ENCODE assay signal across 13 cellular contexts in the genomic region with DNA sequence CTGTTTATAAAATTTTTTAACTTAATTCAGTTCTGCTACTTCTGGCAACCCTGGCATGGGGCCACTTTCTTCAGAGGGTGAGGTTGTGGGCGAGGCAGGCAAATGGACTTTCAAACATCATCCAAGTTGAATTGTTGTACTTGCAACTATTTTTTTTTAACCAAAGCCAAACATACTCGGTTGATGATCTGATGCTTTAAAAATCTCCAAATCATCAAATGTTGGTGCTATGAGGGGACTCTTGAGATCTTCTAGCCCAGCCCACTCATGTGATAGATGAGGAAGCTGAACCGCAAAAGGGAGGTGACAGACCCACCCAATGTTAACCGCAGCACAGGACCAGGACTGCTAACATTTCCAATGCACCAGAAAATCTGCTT. TPM values are rescaled to one million over a fixed set of nuclear protein-coding genes. Genes with fewer than 3 reads are reported as not detected.
DNase-seq lines count a peak whose midpoint lies in the region; ATAC-seq, FAIRE-seq and TF ChIP-seq lines count a peak whose summit lies in the region.
"Had no signal": no experiment of that assay in that cellular context is flagged by ENCODE, and none has a peak within 500 bp of the region (broad histone marks: within the 10 kb centered on the region; RNA-seq: fewer than 3 reads in every experiment).

No MANE protein-coding gene starts in this region.

- H3K27me3 Mint-ChIP-seq in activated CD4-positive, alpha-beta T cell treated with anti-CD3 and anti-CD28 coated beads, Interleukin-2, amount 10 ng/mL, durations not matched to agents 7 days and 5 days: no peaks in the 10 kb centered on the region
- H3K27me3 Mint-ChIP-seq in T-helper 17 cell: no peaks in the 10 kb centered on the region
- H3K27me3 Mint-ChIP-seq: activated CD4-positive, alpha-beta memory T cell treated with anti-CD3 and anti-CD28 coated beads, Interleukin-2, amount 10 ng/mL, durations not matched to agents 7 days and 5 days had no signal

- H3K27ac ChIP-seq in K562 (ENCODE audit: extremely low read depth, low read depth, low read length): no peak overlapping the region
- H3K27ac ChIP-seq in left lung: peak overlapping the region in 1 of 2 donors; percentile 60
- no peak overlapping the region for H3K27ac ChIP-seq in hepatocyte
- H3K27ac ChIP-seq: BLaER1 had no signal

- peak; percentile 87 for FAIRE-seq in K562 (lab: Jason Lieb, UNC)

- H2AFZ ChIP-seq in K562 (ENCODE audit: low read depth, low read length): no peak overlapping the region
- no peak overlapping the region for H2AFZ ChIP-seq in hepatocyte

- H3K4me3 Mint-ChIP-seq in activated CD4-positive, alpha-beta T cell treated with anti-CD3 and anti-CD28 coated beads, Interleukin-2, amount 10 ng/mL, durations not matched to agents 7 days and 5 days: no peak overlapping the region
- H3K4me3 Mint-ChIP-seq in T-helper 17 cell: no peak overlapping the region
- H3K4me3 Mint-ChIP-seq: activated CD4-positive, alpha-beta memory T cell treated with anti-CD3 and anti-CD28 coated beads, Interleukin-2, amount 10 ng/mL, durations not matched to agents 7 days and 5 days had no signal

- BruUV-seq in K562 (replicated peaks; lab: Mats Ljungman, UMichigan): no TSS peak

- H3K79me2 ChIP-seq in K562 (ENCODE audit: control insufficient read depth, insufficient read depth, low read length) (no peaks in the 10 kb centered on the region), hepatocyte (no peaks in the 10 kb centered on the region)

- no peak overlapping the region for H3K4me3 ChIP-seq in K562
- no peak overlapping the region for H3K4me3 ChIP-seq in left lung
- no peak overlapping the region for H3K4me3 ChIP-seq in hepatocyte
- H3K4me3 ChIP-seq: BLaER1, smooth muscle cell had no signal

- H3K36me3 ChIP-seq in K562 (ENCODE audit: control insufficient read depth, insufficient read depth, low read length): no peaks in the 10 kb centered on the region
- H3K36me3 ChIP-seq in left lung: no peaks in the 10 kb centered on the region
- H3K36me3 ChIP-seq in hepatocyte (replicated peaks; ENCODE audit: insufficient read depth, low read depth): no peaks in the 10 kb centered on the region
- H3K36me3 ChIP-seq: BLaER1 had no signal

- no peaks in the 10 kb centered on the region for H3K4me1 Mint-ChIP-seq in activated CD4-positive, alpha-beta T cell treated with anti-CD3 and anti-CD28 coated beads, Interleukin-2, amount 10 ng/mL, durations not matched to agents 7 days and 5 days
- H3K4me1 Mint-ChIP-seq in T-helper 17 cell: peaks cover 3% of the 10 kb centered on the region
- H3K4me1 Mint-ChIP-seq: activated CD4-positive, alpha-beta memory T cell treated with anti-CD3 and anti-CD28 coated beads, Interleukin-2, amount 10 ng/mL, durations not matched to agents 7 days and 5 days had no signal

- H3K9me3 Mint-ChIP-seq in activated CD4-positive, alpha-beta T cell treated with anti-CD3 and anti-CD28 coated beads, Interleukin-2, amount 10 ng/mL, durations not matched to agents 7 days and 5 days: peaks cover 7% of the 10 kb centered on the region

- no peak overlapping the region for H3K27ac Mint-ChIP-seq in activated CD4-positive, alpha-beta T cell treated with anti-CD3 and anti-CD28 coated beads, Interleukin-2, amount 10 ng/mL, durations not matched to agents 7 days and 5 days
- H3K27ac Mint-ChIP-seq in T-helper 17 cell: no peak overlapping the region
- H3K27ac Mint-ChIP-seq: activated CD4-positive, alpha-beta memory T cell treated with anti-CD3 and anti-CD28 coated beads, Interleukin-2, amount 10 ng/mL, durations not matched to agents 7 days and 5 days had no signal

- TF ChIP-seq EP300 in K562 (IDR thresholded peaks at IDR 0.05; ENCODE audit: low read length): no peak

- no peak for TF ChIP-seq POLR2A in K562 (conservative IDR thresholded peaks at IDR 0.05)

- POLR2A ChIA-PET in K562 (lab: Yijun Ruan, JAX): interaction anchor here (0.6 kb wide), 1 partner anchor 1529 kb away, joined by 3 read pairs; no protein-coding TSS in a partner anchor
- POLR2A ChIA-PET in activated CD4-positive, alpha-beta T cell treated with anti-CD3 and anti-CD28 coated beads, Interleukin-2, amount 10 ng/mL, durations not matched to agents 7 days and 5 days (lab: Charles Lee): no interaction called here

- TF ChIP-seq CTCF in K562 (IDR thresholded peaks at IDR 0.05 in 2 of 3, conservative IDR thresholded peaks at IDR 0.05 in 1 of 3; ENCODE audit: insufficient read depth in 2 of 3, low read depth in 1 of 3, low read length in 3 of 3) (no peak), left lung (IDR thresholded peaks at IDR 0.05) (no peak), hepatocyte (IDR thresholded peaks at IDR 0.05; ENCODE audit: poor library complexity) (no peak)

- H3K9me1 ChIP-seq in K562 (ENCODE audit: control insufficient read depth, insufficient read depth, low read length): no peaks in the 10 kb centered on the region

- 26% methylated on average over 4 of the region's 4 CpGs for WGBS in K562 (ENCODE audit: insufficient coverage, low coverage, missing lambda C conversion rate)
- 72% methylated on average over 4 of the region's 4 CpGs for WGBS in hepatocyte (ENCODE audit: low lambda C conversion rate, missing lambda C conversion rate)

- CTCF ChIA-PET in K562 (lab: Yijun Ruan, JAX; ENCODE audit: low intra/inter-chr PET ratio): no interaction called here
- CTCF ChIA-PET in activated CD4-positive, alpha-beta T cell treated with anti-CD3 and anti-CD28 coated beads, Interleukin-2, amount 10 ng/mL, durations not matched to agents 7 days and 5 days (lab: Charles Lee): no interaction called here

- intact Hi-C loops in K562 (cut with micrococcal nuclease) (no loop called here), left lung (cut with DNase I) (no loop called here)

- in situ Hi-C loops in K562 (cut with MboI): no loop called here

- no peaks in the 10 kb centered on the region for H3K9me2 ChIP-seq in hepatocyte (replicated peaks; ENCODE audit: insufficient read depth)

- no peaks in the 10 kb centered on the region for H4K20me1 ChIP-seq in K562 (replicated peaks; ENCODE audit: control insufficient read depth, insufficient read depth, low read length)
- H4K20me1 ChIP-seq in hepatocyte (ENCODE audit: insufficient read depth, poor library complexity, severe bottlenecking): no peaks in the 10 kb centered on the region
- H4K20me1 ChIP-seq: BLaER1 had no signal

- DNase-seq in A172 (ENCODE audit: low spot score) (peak; percentile 89), HS-5 (ENCODE audit: low read depth) (peak; percentile 86), K562 (ENCODE audit: extremely low read depth in 1 of 4, low spot score in 3 of 4) (peak in 3 of 4 experiments; percentile 48 to 64 (median 59)), left lung (no peak), ureter (ENCODE audit: low spot score) (no peak), hepatocyte (ENCODE audit: low spot score) (no peak), T-helper 17 cell (no peak)
- DNase-seq in activated CD4-positive, alpha-beta T cell treated with anti-CD3 and anti-CD28 coated beads, Interleukin-2, amount 10 ng/mL, durations not matched to agents 7 days and 5 days: no peak
- DNase-seq: activated CD4-positive, alpha-beta memory T cell treated with anti-CD3 and anti-CD28 coated beads, Interleukin-2, amount 10 ng/mL, durations not matched to agents 7 days and 5 days had no signal

- no peak for TF ChIP-seq RAD21 in K562 (CRISPR knock-in tag; conservative IDR thresholded peaks at IDR 0.05 in 1 of 2, IDR thresholded peaks at IDR 0.05 in 1 of 2)

- ATAC-seq in K562 (peak; percentile 60), left lung (peak; percentile 68), T-helper 17 cell (no peak)

- no peak overlapping the region for H3K9ac ChIP-seq in K562 (ENCODE audit: insufficient read depth in 1 of 2, low read depth in 2 of 2, low read length in 2 of 2)
- H3K9ac ChIP-seq: BLaER1 had no signal

- peaks cover 0 to 13% of the 10 kb centered on the region in 2 experiments; a peak in 2 of 5 replicates for H3K27me3 ChIP-seq in K562 (ENCODE audit: control insufficient read depth in 2 of 2, insufficient read depth in 2 of 2, low read length in 2 of 2)
- no peaks in the 10 kb centered on the region for H3K27me3 ChIP-seq in left lung
- H3K27me3 ChIP-seq in hepatocyte: no peaks in the 10 kb centered on the region
- H3K27me3 ChIP-seq: BLaER1 had no signal

- H3K4me2 ChIP-seq in K562 (ENCODE audit: insufficient read depth, low read length) (no peak overlapping the region), hepatocyte (no peak overlapping the region)
- H3K4me2 ChIP-seq: BLaER1, smooth muscle cell had no signal

- H3K9me3 ChIP-seq in K562 (replicated peaks; ENCODE audit: control insufficient read depth, insufficient read depth, low read depth, low read length): peaks cover 6% of the 10 kb centered on the region
- H3K9me3 ChIP-seq in left lung: peaks cover 0 to 5% of the 10 kb centered on the region in 2 donors
- H3K9me3 ChIP-seq in hepatocyte (ENCODE audit: low read depth): peaks cover 6% of the 10 kb centered on the region
- no peaks in the 10 kb centered on the region for H3K9me3 ChIP-seq in T-helper 17 cell (ENCODE audit: control insufficient read depth, low read length, poor library complexity, severe bottlenecking)

- peaks cover 3% of the 10 kb centered on the region for H3K36me3 Mint-ChIP-seq in activated CD4-positive, alpha-beta T cell treated with anti-CD3 and anti-CD28 coated beads, Interleukin-2, amount 10 ng/mL, durations not matched to agents 7 days and 5 days (ENCODE audit: low read depth)
- H3K36me3 Mint-ChIP-seq in T-helper 17 cell (ENCODE audit: low read depth): no peaks in the 10 kb centered on the region

- H3K4me1 ChIP-seq in K562 (replicated peaks in 1 of 2; ENCODE audit: control insufficient read depth in 2 of 2, insufficient read depth in 2 of 2, low read length in 2 of 2) (peaks cover 0 to 9% of the 10 kb centered on the region in 2 experiments; a peak in 4 of 5 replicates), left lung (peaks cover 0 to 14% of the 10 kb centered on the region in 2 donors), hepatocyte (ENCODE audit: insufficient read depth) (peaks cover 4% of the 10 kb centered on the region)
- H3K4me1 ChIP-seq: BLaER1 had no signal

RNA-seq across cellular contexts. Expression of a gene that starts 6.7 kb away (rescaled TPM):
- total RNA-seq in A172 (2014; rRNA removed; shearing (Covaris generic)): not detected in 2 replicates
- not detected in 2 replicates for total RNA-seq in K562 (2011; cell fraction: chromatin; rRNA removed; ENCODE audit: low replicate concordance)
- not detected in 2 replicates for total RNA-seq in K562 (2011; cell fraction: nucleolus; rRNA removed)
- total RNA-seq in K562 (2011; cell fraction: nucleoplasm; rRNA removed): not detected in 2 replicates
- 0.16 TPM in 1 of 2 replicates, not detected in the other for total RNA-seq in K562 (2014; rRNA removed)
- total RNA-seq in K562 (2014; rRNA removed; fragmentation: Illumina TruSeq; extraction: Trizol): not detected in 2 replicates
- total RNA-seq in K562 (2015; rRNA removed; fragmentation: Illumina TruSeq; extraction: Trizol): not detected in 2 replicates
- total RNA-seq in K562 (2021): not detected in 2 replicates
- 0.07 and 0.08 TPM in 2 replicates for polyA plus RNA-seq in K562 (2011; rRNA removed)
- 0.01 and 0.22 TPM in 2 replicates for polyA plus RNA-seq in K562 (2011; cell fraction: cytosol; rRNA removed)
- 0.13 and 0.40 TPM in 2 replicates for polyA plus RNA-seq in K562 (2011; cell fraction: nucleus; rRNA removed)
- polyA plus RNA-seq in K562 (2012): 0.09 and 0.14 TPM in 2 replicates
- polyA plus RNA-seq in K562 (2014; fragmentation: Illumina TruSeq; extraction: Trizol): 0.06 TPM in 1 of 2 replicates, not detected in the other
- not detected for polyA plus RNA-seq in K562 (2014; fragmentation: Nextera tagmentation; extraction: Ambion mirVana)
- polyA plus RNA-seq in K562 (2014; rRNA removed): not detected in 2 replicates
- not detected in 2 replicates for polyA minus RNA-seq in K562 (2011; rRNA and poly(A)+ RNA removed)
- polyA minus RNA-seq in K562 (2011; cell fraction: cytosol; rRNA and poly(A)+ RNA removed): not detected in 2 replicates
- 0.11 and 0.13 TPM in 2 replicates for polyA minus RNA-seq in K562 (2011; cell fraction: nucleus; rRNA and poly(A)+ RNA removed)
- 1 to 10 TPM in 1 of 2 donors, under 1 TPM in 1; 0.44 to 1.2 TPM for total RNA-seq in left lung
- not detected for total RNA-seq in ureter
- total RNA-seq in activated CD4-positive, alpha-beta T cell treated with anti-CD3 and anti-CD28 coated beads, Interleukin-2, amount 10 ng/mL, durations not matched to agents 7 days and 5 days: not detected
- total RNA-seq in hepatocyte: not detected in 2 replicates
- polyA plus RNA-seq in hepatocyte: 0.46 TPM in 1 of 2 replicates, not detected in the other
- not detected for total RNA-seq in T-helper 17 cell
- total RNA-seq: activated CD4-positive, alpha-beta memory T cell treated with anti-CD3 and anti-CD28 coated beads, Interleukin-2, amount 10 ng/mL, durations not matched to agents 7 days and 5 days; NCI-H460; SK-MEL-5; smooth muscle cell had no signal

Comparison
In these comparisons a context has a peak if more than half of its experiments do, and no peak if none do; other contexts are left out.
1. DNase-seq: peak in A172 (single experiment), HS-5 (single experiment) and K562 (3 of 4); none in left lung (0 of 2), ureter (single experiment), activated CD4-positive, alpha-beta T cell treated with anti-CD3 and anti-CD28 coated beads, Interleukin-2, amount 10 ng/mL, durations not matched to agents 7 days and 5 days (single experiment), hepatocyte (single experiment) and T-helper 17 cell (0 of 3).